Comparison of ENCODE assay signal across 1 cellular context in genomic region chr5:119411935-119412623, GRCh38.
TF ChIP-seq lines count a peak whose summit lies in the region.

No MANE protein-coding gene starts in this region.

TF ChIP-seq in HEK293, 187 proteins besides CTCF, POLR2A, EP300 and RAD21 (continued from another document):
- peak; percentile 97 for TF ChIP-seq PRDM10 (tag by site-specific recombination; IDR thresholded peaks at IDR 0.05)
- no peak for TF ChIP-seq ZFP69B (tag by site-specific recombination; IDR thresholded peaks at IDR 0.05)
- no peak for TF ChIP-seq ZNF768 (tag by site-specific recombination; IDR thresholded peaks at IDR 0.05)
- TF ChIP-seq IKZF3 (tag by site-specific recombination; IDR thresholded peaks at IDR 0.05) = peak; percentile 92
- TF ChIP-seq ZNF707 (tag by site-specific recombination; IDR thresholded peaks at IDR 0.05) = no peak
- no peak for TF ChIP-seq HOXC10 (CRISPR knock-in tag; IDR thresholded peaks at IDR 0.05)
- TF ChIP-seq SCRT1 (tag by site-specific recombination; IDR thresholded peaks at IDR 0.05; ENCODE audit: borderline replicate concordance) = no peak
- TF ChIP-seq, protein P1, sequence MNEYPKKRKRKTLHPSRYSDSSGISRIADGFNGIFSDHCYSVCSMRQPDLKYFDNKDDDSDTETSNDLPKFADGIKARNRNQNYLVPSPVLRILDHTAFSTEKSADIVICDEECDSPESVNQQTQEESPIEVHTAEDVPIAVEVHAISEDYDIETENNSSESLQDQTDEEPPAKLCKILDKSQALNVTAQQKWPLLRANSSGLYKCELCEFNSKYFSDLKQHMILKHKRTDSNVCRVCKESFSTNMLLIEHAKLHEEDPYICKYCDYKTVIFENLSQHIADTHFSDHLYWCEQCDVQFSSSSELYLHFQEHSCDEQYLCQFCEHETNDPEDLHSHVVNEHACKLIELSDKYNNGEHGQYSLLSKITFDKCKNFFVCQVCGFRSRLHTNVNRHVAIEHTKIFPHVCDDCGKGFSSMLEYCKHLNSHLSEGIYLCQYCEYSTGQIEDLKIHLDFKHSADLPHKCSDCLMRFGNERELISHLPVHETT (tag by site-specific recombination; IDR thresholded peaks at IDR 0.05) = no peak
- no peak for TF ChIP-seq ZNF391 (tag by site-specific recombination; IDR thresholded peaks at IDR 0.05; ENCODE audit: borderline replicate concordance, low read depth)
- no peak for TF ChIP-seq ZNF266 (tag by site-specific recombination; IDR thresholded peaks at IDR 0.05; ENCODE audit: low read depth)
- TF ChIP-seq BCL6B (tag by site-specific recombination; IDR thresholded peaks at IDR 0.05) = no peak
- TF ChIP-seq ZNF223 (tag by site-specific recombination; IDR thresholded peaks at IDR 0.05) = no peak
- no peak for TF ChIP-seq BCL11A (tag by site-specific recombination; IDR thresholded peaks at IDR 0.05; ENCODE audit: low read depth)
- TF ChIP-seq ZBTB8A (tag by site-specific recombination; IDR thresholded peaks at IDR 0.05) = peak; percentile 65
- TF ChIP-seq FEZF1 (tag by site-specific recombination; IDR thresholded peaks at IDR 0.05) = no peak
- no peak for TF ChIP-seq ZNF785 (tag by site-specific recombination; IDR thresholded peaks at IDR 0.05)
- no peak for TF ChIP-seq ZNF658 (tag by site-specific recombination; IDR thresholded peaks at IDR 0.05)
- peak; percentile 87 for TF ChIP-seq PRDM1 (tag by site-specific recombination; IDR thresholded peaks at IDR 0.05)
- TF ChIP-seq ZNF423 (tag by site-specific recombination; IDR thresholded peaks at IDR 0.05) = no peak
- no peak for TF ChIP-seq AEBP2 (tag by site-specific recombination; IDR thresholded peaks at IDR 0.05; ENCODE audit: borderline replicate concordance)
- no peak for TF ChIP-seq KLF10 (tag by site-specific recombination; IDR thresholded peaks at IDR 0.05)
- TF ChIP-seq ZNF433 (tag by site-specific recombination; IDR thresholded peaks at IDR 0.05; ENCODE audit: low read depth) = no peak
- no peak for TF ChIP-seq SP2 (tag by site-specific recombination; IDR thresholded peaks at IDR 0.05)
- no peak for TF ChIP-seq ZNF23 (tag by site-specific recombination; IDR thresholded peaks at IDR 0.05; ENCODE audit: borderline replicate concordance)
- TF ChIP-seq ZNF555 (tag by site-specific recombination; conservative IDR thresholded peaks at IDR 0.05) = no peak
- TF ChIP-seq ZNF354C (tag by site-specific recombination; IDR thresholded peaks at IDR 0.05; ENCODE audit: borderline replicate concordance, low read depth) = no peak
- TF ChIP-seq EGR2 (tag by site-specific recombination; IDR thresholded peaks at IDR 0.05; ENCODE audit: low read depth) = no peak
- no peak for TF ChIP-seq ZNF76 (tag by site-specific recombination; IDR thresholded peaks at IDR 0.05; ENCODE audit: borderline replicate concordance, low read depth)
- no peak for TF ChIP-seq ZNF449 (tag by site-specific recombination; IDR thresholded peaks at IDR 0.05)
- no peak for TF ChIP-seq ZNF426 (tag by site-specific recombination; IDR thresholded peaks at IDR 0.05)
- TF ChIP-seq, protein P2, sequence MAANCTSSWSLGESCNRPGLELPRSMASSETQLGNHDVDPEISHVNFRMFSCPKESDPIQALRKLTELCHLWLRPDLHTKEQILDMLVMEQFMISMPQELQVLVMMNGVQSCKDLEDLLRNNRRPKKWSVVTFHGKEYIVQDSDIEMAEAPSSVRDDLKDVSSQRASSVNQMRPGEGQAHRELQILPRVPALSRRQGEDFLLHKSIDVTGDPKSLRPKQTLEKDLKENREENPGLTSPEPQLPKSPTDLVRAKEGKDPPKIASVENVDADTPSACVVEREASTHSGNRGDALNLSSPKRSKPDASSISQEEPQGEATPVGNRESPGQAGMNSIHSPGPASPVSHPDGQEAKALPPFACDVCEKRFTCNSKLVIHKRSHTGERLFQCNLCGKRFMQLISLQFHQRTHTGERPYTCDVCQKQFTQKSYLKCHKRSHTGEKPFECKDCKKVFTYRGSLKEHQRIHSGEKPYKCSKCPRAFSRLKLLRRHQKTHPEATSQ (tag by site-specific recombination; IDR thresholded peaks at IDR 0.05) = no peak
- TF ChIP-seq ZNF624 (tag by site-specific recombination; IDR thresholded peaks at IDR 0.05) = no peak
- TF ChIP-seq ZFP37 (tag by site-specific recombination; IDR thresholded peaks at IDR 0.05) = peak; percentile 39; the same call in 1 of the 2 replicates
- TF ChIP-seq ZNF175 (tag by site-specific recombination; IDR thresholded peaks at IDR 0.05) = no peak
- no peak for TF ChIP-seq ZNF132 (tag by site-specific recombination; IDR thresholded peaks at IDR 0.05; ENCODE audit: borderline replicate concordance)
- no peak for TF ChIP-seq GLI4 (tag by site-specific recombination; IDR thresholded peaks at IDR 0.05)
- no peak for TF ChIP-seq ZNF155 (tag by site-specific recombination; IDR thresholded peaks at IDR 0.05)
- no peak for TF ChIP-seq KLF1 (tag by site-specific recombination; IDR thresholded peaks at IDR 0.05)
- TF ChIP-seq ZNF830 (tag by site-specific recombination; IDR thresholded peaks at IDR 0.05; ENCODE audit: low read depth) = no peak
- no peak for TF ChIP-seq ZNF530 (tag by site-specific recombination; IDR thresholded peaks at IDR 0.05; ENCODE audit: low read depth)
- no peak for TF ChIP-seq ZNF623 (tag by site-specific recombination; IDR thresholded peaks at IDR 0.05)
- TF ChIP-seq ZNF292 (tag by site-specific recombination; IDR thresholded peaks at IDR 0.05; ENCODE audit: borderline replicate concordance, low read depth) = no peak
- no peak for TF ChIP-seq ZNF600 (tag by site-specific recombination; IDR thresholded peaks at IDR 0.05)
- TF ChIP-seq ZNF311 (tag by site-specific recombination; IDR thresholded peaks at IDR 0.05; ENCODE audit: borderline replicate concordance) = no peak
- TF ChIP-seq ZNF2 (tag by site-specific recombination; IDR thresholded peaks at IDR 0.05) = peak; percentile 86
- TF ChIP-seq ZXDB (tag by site-specific recombination; IDR thresholded peaks at IDR 0.05) = peak; percentile 20; the same call in 1 of the 2 replicates
- TF ChIP-seq GLIS1 (tag by site-specific recombination; IDR thresholded peaks at IDR 0.05) = no peak
- no peak for TF ChIP-seq MEIS1 (CRISPR knock-in tag; IDR thresholded peaks at IDR 0.05; ENCODE audit: borderline replicate concordance)
- TF ChIP-seq ZNF184 (tag by site-specific recombination; IDR thresholded peaks at IDR 0.05) = 0 out of 2 replicates have a peak, but pooled peaks have one; percentile 29
- TF ChIP-seq, protein P3, sequence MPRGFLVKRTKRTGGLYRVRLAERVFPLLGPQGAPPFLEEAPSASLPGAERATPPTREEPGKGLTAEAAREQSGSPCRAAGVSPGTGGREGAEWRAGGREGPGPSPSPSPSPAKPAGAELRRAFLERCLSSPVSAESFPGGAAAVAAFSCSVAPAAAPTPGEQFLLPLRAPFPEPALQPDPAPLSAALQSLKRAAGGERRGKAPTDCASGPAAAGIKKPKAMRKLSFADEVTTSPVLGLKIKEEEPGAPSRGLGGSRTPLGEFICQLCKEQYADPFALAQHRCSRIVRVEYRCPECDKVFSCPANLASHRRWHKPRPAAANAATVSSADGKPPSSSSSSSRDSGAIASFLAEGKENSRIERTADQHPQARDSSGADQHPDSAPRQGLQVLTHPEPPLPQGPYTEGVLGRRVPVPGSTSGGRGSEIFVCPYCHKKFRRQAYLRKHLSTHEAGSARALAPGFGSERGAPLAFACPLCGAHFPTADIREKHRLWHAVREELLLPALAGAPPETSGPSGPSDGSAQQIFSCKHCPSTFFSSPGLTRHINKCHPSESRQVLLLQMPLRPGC (tag by site-specific recombination; IDR thresholded peaks at IDR 0.05) = no peak
- no peak for TF ChIP-seq ZNF169 (tag by site-specific recombination; IDR thresholded peaks at IDR 0.05)
- TF ChIP-seq, protein P4, sequence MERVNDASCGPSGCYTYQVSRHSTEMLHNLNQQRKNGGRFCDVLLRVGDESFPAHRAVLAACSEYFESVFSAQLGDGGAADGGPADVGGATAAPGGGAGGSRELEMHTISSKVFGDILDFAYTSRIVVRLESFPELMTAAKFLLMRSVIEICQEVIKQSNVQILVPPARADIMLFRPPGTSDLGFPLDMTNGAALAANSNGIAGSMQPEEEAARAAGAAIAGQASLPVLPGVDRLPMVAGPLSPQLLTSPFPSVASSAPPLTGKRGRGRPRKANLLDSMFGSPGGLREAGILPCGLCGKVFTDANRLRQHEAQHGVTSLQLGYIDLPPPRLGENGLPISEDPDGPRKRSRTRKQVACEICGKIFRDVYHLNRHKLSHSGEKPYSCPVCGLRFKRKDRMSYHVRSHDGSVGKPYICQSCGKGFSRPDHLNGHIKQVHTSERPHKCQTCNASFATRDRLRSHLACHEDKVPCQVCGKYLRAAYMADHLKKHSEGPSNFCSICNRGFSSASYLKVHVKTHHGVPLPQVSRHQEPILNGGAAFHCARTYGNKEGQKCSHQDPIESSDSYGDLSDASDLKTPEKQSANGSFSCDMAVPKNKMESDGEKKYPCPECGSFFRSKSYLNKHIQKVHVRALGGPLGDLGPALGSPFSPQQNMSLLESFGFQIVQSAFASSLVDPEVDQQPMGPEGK (tag by site-specific recombination; IDR thresholded peaks at IDR 0.05) = no peak
- TF ChIP-seq ZNF248 (tag by site-specific recombination; IDR thresholded peaks at IDR 0.05) = no peak
- no peak for TF ChIP-seq ZNF138 (tag by site-specific recombination; IDR thresholded peaks at IDR 0.05; ENCODE audit: borderline replicate concordance)
